In genomic region chr10:19839552-19839951, GRCh38 we compare ENCODE assay signal across 2 cellular contexts.
TF ChIP-seq lines count a peak whose summit lies in the region.

No MANE protein-coding gene starts in this region.

TF ChIP-seq in GM23338, 12 proteins besides CTCF, POLR2A, EP300 and RAD21:
- no peak for TF ChIP-seq ZNF462 (CRISPR knock-in tag; IDR thresholded peaks at IDR 0.05)
- TF ChIP-seq ETS1 (IDR thresholded peaks at IDR 0.05) = no peak
- TF ChIP-seq CREB1 (CRISPR knock-in tag; IDR thresholded peaks at IDR 0.05; ENCODE audit: low read depth) = no peak
- TF ChIP-seq REST (IDR thresholded peaks at IDR 0.05; ENCODE audit: unreplicated experiment) = no peak
- no peak for TF ChIP-seq ZNF331 (CRISPR knock-in tag; IDR thresholded peaks at IDR 0.05; ENCODE audit: low read depth)
- no peak for TF ChIP-seq POLR2AphosphoS5 (IDR thresholded peaks at IDR 0.05; ENCODE audit: low read depth)
- no peak for TF ChIP-seq ZNF114 (CRISPR knock-in tag; IDR thresholded peaks at IDR 0.05)
- 0 out of 2 replicates have a peak, but pooled peaks have one; percentile 44 for TF ChIP-seq NANOG (IDR thresholded peaks at IDR 0.05; ENCODE audit: borderline replicate concordance)

TF ChIP-seq in WTC11, 78 proteins besides CTCF, POLR2A, EP300 and RAD21 (continued from another document):
- no peak for TF ChIP-seq ZNF281 (CRISPR knock-in tag; IDR thresholded peaks at IDR 0.05)
- no peak for TF ChIP-seq ZNF425 (CRISPR knock-in tag; conservative IDR thresholded peaks at IDR 0.05)
- TF ChIP-seq E2F5 (CRISPR knock-in tag; IDR thresholded peaks at IDR 0.05) = no peak
